In genomic region chr4:102501176-102501634, GRCh38 we compare ENCODE assay signal across 8 cellular contexts. TPM values are rescaled to one million over a fixed set of nuclear protein-coding genes. Genes with fewer than 3 reads are reported as not detected.
DNase-seq lines count a peak whose midpoint lies in the region; ATAC-seq, FAIRE-seq and TF ChIP-seq lines count a peak whose summit lies in the region.

A gene with protein sequence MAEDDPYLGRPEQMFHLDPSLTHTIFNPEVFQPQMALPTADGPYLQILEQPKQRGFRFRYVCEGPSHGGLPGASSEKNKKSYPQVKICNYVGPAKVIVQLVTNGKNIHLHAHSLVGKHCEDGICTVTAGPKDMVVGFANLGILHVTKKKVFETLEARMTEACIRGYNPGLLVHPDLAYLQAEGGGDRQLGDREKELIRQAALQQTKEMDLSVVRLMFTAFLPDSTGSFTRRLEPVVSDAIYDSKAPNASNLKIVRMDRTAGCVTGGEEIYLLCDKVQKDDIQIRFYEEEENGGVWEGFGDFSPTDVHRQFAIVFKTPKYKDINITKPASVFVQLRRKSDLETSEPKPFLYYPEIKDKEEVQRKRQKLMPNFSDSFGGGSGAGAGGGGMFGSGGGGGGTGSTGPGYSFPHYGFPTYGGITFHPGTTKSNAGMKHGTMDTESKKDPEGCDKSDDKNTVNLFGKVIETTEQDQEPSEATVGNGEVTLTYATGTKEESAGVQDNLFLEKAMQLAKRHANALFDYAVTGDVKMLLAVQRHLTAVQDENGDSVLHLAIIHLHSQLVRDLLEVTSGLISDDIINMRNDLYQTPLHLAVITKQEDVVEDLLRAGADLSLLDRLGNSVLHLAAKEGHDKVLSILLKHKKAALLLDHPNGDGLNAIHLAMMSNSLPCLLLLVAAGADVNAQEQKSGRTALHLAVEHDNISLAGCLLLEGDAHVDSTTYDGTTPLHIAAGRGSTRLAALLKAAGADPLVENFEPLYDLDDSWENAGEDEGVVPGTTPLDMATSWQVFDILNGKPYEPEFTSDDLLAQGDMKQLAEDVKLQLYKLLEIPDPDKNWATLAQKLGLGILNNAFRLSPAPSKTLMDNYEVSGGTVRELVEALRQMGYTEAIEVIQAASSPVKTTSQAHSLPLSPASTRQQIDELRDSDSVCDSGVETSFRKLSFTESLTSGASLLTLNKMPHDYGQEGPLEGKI (plus strand): TSS chr4:102501359. CDS start chr4:102525519, 24,160 bp downstream.

- WGBS in suprapubic skin: no CpG with 5 or more reads among the region's 60 CpGs

- no peak for FAIRE-seq in frontal cortex (lab: Jason Lieb, UNC)

- TF ChIP-seq EP300 in suprapubic skin (IDR thresholded peaks at IDR 0.05): no peak

- DNase-seq in C1 segment of cervical spinal cord (lab: John Stamatoyannopoulos, UW) (peak in 11 of 14 donors; percentile 57 to 87 (median 76)), GM19238 (ENCODE audit: insufficient read length, low spot score) (peak; percentile 56), RPMI8226 (peak; percentile 71), activated gamma-delta T cell (lab: John Stamatoyannopoulos, UW) (peak; percentile 78), frontal cortex (ENCODE audit: low spot score in 2 of 2) (peak; percentile 49 to 75), nucleus accumbens (lab: John Stamatoyannopoulos, UW) (peak in 44 of 56 donors; percentile 15 to 80 (median 62)), suprapubic skin (ENCODE audit: low spot score in 2 of 2) (peak; percentile 80 to 86)

- peak within 1 kb of the TSS; percentile 100 for H3K27ac ChIP-seq in suprapubic skin

- TF ChIP-seq POLR2A in suprapubic skin (IDR thresholded peaks at IDR 0.05): peak in 1 of 2 donors; percentile 48

- H3K4me3 ChIP-seq in suprapubic skin: peak within 1 kb of the TSS; percentile 72

- no peaks in the 10 kb centered on the region for H3K27me3 ChIP-seq in suprapubic skin

- peak; percentile 56 for ATAC-seq in HG03439 (IDR thresholded peaks at IDR 0.05; ENCODE audit: unreplicated experiment)

- no peaks in the 10 kb centered on the region for H3K9me3 ChIP-seq in suprapubic skin

- TF ChIP-seq CTCF in suprapubic skin (IDR thresholded peaks at IDR 0.05): no peak

- H3K36me3 ChIP-seq in suprapubic skin: no peaks in the 10 kb centered on the region

- H3K4me1 ChIP-seq in suprapubic skin: peaks cover 54% of the 10 kb centered on the region

RNA-seq across cellular contexts. Expression of the gene that starts here (rescaled TPM):
- total RNA-seq in frontal cortex: 6.5 TPM
- total RNA-seq in suprapubic skin: 10 to 100 TPM; 32.9 to 56.0 (median 40.9) TPM

Comparison
In these comparisons a context has a peak if more than half of its experiments do, and no peak if none do; other contexts are left out.
1. Peak in every context shown above with its lines: DNase-seq, ATAC-seq, H3K4me3 ChIP-seq and H3K27ac ChIP-seq.